13 cellular contexts compared by ENCODE assay signal in genomic region chr11:67027943-67028542, GRCh38. TPM values are rescaled to one million over a fixed set of nuclear protein-coding genes. Genes with fewer than 3 reads are reported as not detected.
A peak's percentile ranks its signal among the peaks of the same experiment; 100 is the strongest.
DNase-seq lines count a peak whose midpoint lies in the region; ATAC-seq, FAIRE-seq and TF ChIP-seq lines count a peak whose summit lies in the region.
"Had no signal": no experiment of that assay in that cellular context is flagged by ENCODE, and none has a peak within 500 bp of the region (broad histone marks: within the 10 kb centered on the region; RNA-seq: fewer than 3 reads in every experiment).

No MANE protein-coding gene starts in this region.

- no peak overlapping the region for H3K4me3 Mint-ChIP-seq in MCF 10A (ENCODE audit: unreplicated experiment)
- H3K4me3 Mint-ChIP-seq in natural killer cell treated with Interleukin-12 subunit alpha and Interleukin-12 subunit beta and Interleukin-15 and Interleukin-18, amount 100 ng/mL, for 72 hours = no peak overlapping the region

- no peaks in the 10 kb centered on the region for H3K36me3 ChIP-seq in kidney (ENCODE audit: control insufficient read depth in 1 of 2, insufficient read depth in 2 of 2, low read length in 2 of 2)
- H3K36me3 ChIP-seq: esophagus muscularis mucosa had no signal

- peaks cover 28% of the 10 kb centered on the region for H3K4me1 Mint-ChIP-seq in MCF 10A (ENCODE audit: insufficient read depth, unreplicated experiment)
- H3K4me1 Mint-ChIP-seq in natural killer cell treated with Interleukin-12 subunit alpha and Interleukin-12 subunit beta and Interleukin-15 and Interleukin-18, amount 100 ng/mL, for 72 hours (ENCODE audit: low read depth in 2 of 2) = peaks cover 14 to 19% of the 10 kb centered on the region in 2 donors

- no peak overlapping the region for H3K27ac Mint-ChIP-seq in MCF 10A (ENCODE audit: low read depth, unreplicated experiment)
- no peak overlapping the region for H3K27ac Mint-ChIP-seq in natural killer cell treated with Interleukin-12 subunit alpha and Interleukin-12 subunit beta and Interleukin-15 and Interleukin-18, amount 100 ng/mL, for 72 hours

- H3K9me3 Mint-ChIP-seq in MCF 10A (ENCODE audit: unreplicated experiment) = no peaks in the 10 kb centered on the region
- no peaks in the 10 kb centered on the region for H3K9me3 Mint-ChIP-seq in natural killer cell treated with Interleukin-12 subunit alpha and Interleukin-12 subunit beta and Interleukin-15 and Interleukin-18, amount 100 ng/mL, for 72 hours

- no peak for FAIRE-seq in kidney (lab: Jason Lieb, UNC)
- FAIRE-seq: astrocyte had no signal

- no peak overlapping the region for H3K9ac ChIP-seq in kidney (ENCODE audit: low read length in 2 of 2)
- H3K9ac ChIP-seq: SK-N-SH had no signal

- CTCF ChIA-PET in MCF 10A (lab: Yijun Ruan, JAX) = interaction anchor here (1.0 to 1.7 kb wide), 3 partner anchors 8 to 56 kb away, joined by 3 to 5 read pairs (median 5); no protein-coding TSS in a partner anchor

- H3K27me3 Mint-ChIP-seq in MCF 10A (ENCODE audit: insufficient read depth, unreplicated experiment) = no peaks in the 10 kb centered on the region
- peaks cover 15 to 20% of the 10 kb centered on the region in 2 donors for H3K27me3 Mint-ChIP-seq in natural killer cell treated with Interleukin-12 subunit alpha and Interleukin-12 subunit beta and Interleukin-15 and Interleukin-18, amount 100 ng/mL, for 72 hours

- H3K36me3 Mint-ChIP-seq in MCF 10A (ENCODE audit: insufficient read depth, unreplicated experiment) = no peaks in the 10 kb centered on the region
- H3K36me3 Mint-ChIP-seq in natural killer cell treated with Interleukin-12 subunit alpha and Interleukin-12 subunit beta and Interleukin-15 and Interleukin-18, amount 100 ng/mL, for 72 hours = no peaks in the 10 kb centered on the region

- POLR2A ChIA-PET in MCF 10A (lab: Yijun Ruan, JAX) = interaction anchor here (0.7 to 4.0 kb wide), 13 partner anchors 13 to 172 kb away, joined by 3 to 30 read pairs (median 4); partner anchors contain the start of genes PC and RHOD

- peak; percentile 58 for ATAC-seq in GM19395 (IDR thresholded peaks at IDR 0.05; ENCODE audit: unreplicated experiment)
- peak; percentile 45 for ATAC-seq in HG03103 (IDR thresholded peaks at IDR 0.05; ENCODE audit: low read depth, unreplicated experiment)
- no peak for ATAC-seq in natural killer cell treated with Interleukin-12 subunit alpha and Interleukin-12 subunit beta and Interleukin-15 and Interleukin-18, amount 100 ng/mL, for 72 hours

- H3K27ac ChIP-seq in kidney (ENCODE audit: low read depth in 2 of 2, low read length in 2 of 2) = no peak overlapping the region
- H3K27ac ChIP-seq: esophagus muscularis mucosa had no signal

- peaks cover 0 to 5% of the 10 kb centered on the region in 2 donors for H3K4me1 ChIP-seq in kidney (ENCODE audit: control insufficient read depth in 1 of 2, insufficient read depth in 1 of 2, low read depth in 1 of 2, low read length in 2 of 2)

- H3K4me3 ChIP-seq in kidney (ENCODE audit: low read length in 2 of 2) = no peak overlapping the region
- H3K4me3 ChIP-seq: esophagus muscularis mucosa had no signal

- H3K9me3 ChIP-seq in kidney (ENCODE audit: control insufficient read depth in 1 of 2, low read length in 2 of 2) = no peaks in the 10 kb centered on the region
- H3K9me3 ChIP-seq: esophagus muscularis mucosa, SK-N-SH had no signal

- BruUV-seq in MCF 10A (replicated peaks; lab: Mats Ljungman, UMichigan) = no TSS peak

- DNase-seq in EH (ENCODE audit: low read depth) = peak; percentile 25
- DNase-seq in MCF 10A (ENCODE audit: unreplicated experiment) = peak; percentile 71
- no peak for DNase-seq in cortex of kidney (lab: John Stamatoyannopoulos, UW)
- no peak for DNase-seq in natural killer cell treated with Interleukin-12 subunit alpha and Interleukin-12 subunit beta and Interleukin-15 and Interleukin-18, amount 100 ng/mL, for 72 hours (ENCODE audit: low spot score)
- DNase-seq in kidney = no peak
- no peak for DNase-seq in D341Med (ENCODE audit: low spot score)
- DNase-seq: NCI-H2107, SK-N-SH had no signal

- intact Hi-C loops in MCF 10A (cut with micrococcal nuclease) = no loop called here
- intact Hi-C loops in kidney (cut with DNase I) = no loop called here

- TF ChIP-seq CTCF in MCF 10A (IDR thresholded peaks at IDR 0.05; ENCODE audit: unreplicated experiment) (no peak), kidney (IDR thresholded peaks at IDR 0.05; ENCODE audit: borderline replicate concordance, extremely low read depth, insufficient read depth) (no peak)

RNA-seq across cellular contexts. Expression of gene SYT12, which starts 5.1 kb away (rescaled TPM):
- total RNA-seq in MCF 10A (2022) (0.44 and 0.59 TPM in 2 replicates), kidney (4.2 TPM)
- total RNA-seq in natural killer cell treated with Interleukin-12 subunit alpha and Interleukin-12 subunit beta and Interleukin-15 and Interleukin-18, amount 100 ng/mL, for 72 hours = under 1 TPM in 1 of 2 donors, not detected in 1; 0.38 TPM
- polyA plus RNA-seq in kidney (ENCODE audit: insufficient read depth, low read depth, low replicate concordance) = 0.13 TPM
- total RNA-seq: activated CD8-positive, alpha-beta memory T cell treated with anti-CD3 and anti-CD28 coated beads for 36 hours had no signal

RNA-seq across cellular contexts. Expression of gene RHOD, which starts 28.6 kb away (rescaled TPM):
- total RNA-seq in MCF 10A (2022) (132 and 190 TPM in 2 replicates), kidney (20.9 TPM)
- not detected for total RNA-seq in natural killer cell treated with Interleukin-12 subunit alpha and Interleukin-12 subunit beta and Interleukin-15 and Interleukin-18, amount 100 ng/mL, for 72 hours
- 50.2 TPM for polyA plus RNA-seq in kidney (ENCODE audit: insufficient read depth, low read depth, low replicate concordance)
- polyA plus RNA-seq: SK-N-SH had no signal

RNA-seq across cellular contexts. Expression of gene C11orf86, which starts 52.9 kb away (rescaled TPM):
- total RNA-seq in MCF 10A (2022) (not detected in 2 replicates), kidney (not detected)
- total RNA-seq in natural killer cell treated with Interleukin-12 subunit alpha and Interleukin-12 subunit beta and Interleukin-15 and Interleukin-18, amount 100 ng/mL, for 72 hours = not detected
- polyA plus RNA-seq in kidney (ENCODE audit: insufficient read depth, low read depth, low replicate concordance) = 0.92 TPM
- total RNA-seq: activated CD8-positive, alpha-beta memory T cell treated with anti-CD3 and anti-CD28 coated beads for 36 hours; astrocyte; esophagus muscularis mucosa had no signal

Comparison
In these comparisons a context has a peak if more than half of its experiments do, and no peak if none do; other contexts are left out.
1. DNase-seq: peak in EH (single experiment) and MCF 10A (single experiment); none in cortex of kidney (single experiment), natural killer cell treated with Interleukin-12 subunit alpha and Interleukin-12 subunit beta and Interleukin-15 and Interleukin-18, amount 100 ng/mL, for 72 hours (single experiment), kidney (single experiment) and D341Med (single experiment).
2. ATAC-seq: peak in GM19395 (single experiment) and HG03103 (single experiment); none in natural killer cell treated with Interleukin-12 subunit alpha and Interleukin-12 subunit beta and Interleukin-15 and Interleukin-18, amount 100 ng/mL, for 72 hours (0 of 2).
3. RNA of gene RHOD, which starts 28.6 kb away (total RNA-seq): 132 to 190 TPM in MCF 10A and 20.9 TPM in kidney (single experiment); not detected in natural killer cell treated with Interleukin-12 subunit alpha and Interleukin-12 subunit beta and Interleukin-15 and Interleukin-18, amount 100 ng/mL, for 72 hours; every median in the first group is over 10 times any median in the second.